ENCODE assay signal across 25 cellular contexts in genomic region chr2:171056307-171056706, GRCh38.
A peak's percentile ranks its signal among the peaks of the same experiment; 100 is the strongest.
DNase-seq lines count a peak whose midpoint lies in the region; FAIRE-seq and TF ChIP-seq lines count a peak whose summit lies in the region.
"Had no signal": no experiment of that assay in that cellular context is flagged by ENCODE, and none has a peak within 500 bp of the region (broad histone marks: within the 10 kb centered on the region; RNA-seq: fewer than 3 reads in every experiment).

No MANE protein-coding gene starts in this region.

- H3K4me3 ChIP-seq in astrocyte (ENCODE audit: insufficient read depth, low read depth, low read length) (no peak overlapping the region), fibroblast of the aortic adventitia (ENCODE audit: low read depth, low read length) (no peak overlapping the region), stomach (no peak overlapping the region)
- H3K4me3 ChIP-seq: gastroesophageal sphincter, lower lobe of right lung, SK-N-MC had no signal

- no peak overlapping the region for H3K9ac ChIP-seq in astrocyte (ENCODE audit: low read length)

- 41 to 71% (median 63%) methylated on average over 1 of the region's 1 CpG for WGBS in stomach, 5 donors

- no peaks in the 10 kb centered on the region for H3K27me3 ChIP-seq in astrocyte (ENCODE audit: insufficient read depth, low read length)
- no peaks in the 10 kb centered on the region for H3K27me3 ChIP-seq in stomach
- H3K27me3 ChIP-seq: gastroesophageal sphincter had no signal

- H3K27ac Mint-ChIP-seq in astrocyte (ENCODE audit: unreplicated experiment) = no peak overlapping the region
- no peak overlapping the region for H3K27ac Mint-ChIP-seq in T-helper 2 cell treated with Interferon-gamma antibody and Interleukin-4, amounts not matched to agents 5 μg/mL and 100 μg/mL, for 36 hours
- H3K27ac Mint-ChIP-seq: activated CD4-positive, alpha-beta T cell treated with anti-CD3 and anti-CD28 coated beads, Interleukin-2, amount 10 ng/mL, durations not matched to agents 24 days and 14 days; activated CD8-positive, alpha-beta memory T cell treated with anti-CD3 and anti-CD28 coated beads, Interleukin-2, amount 10 ng/mL, durations not matched to agents 7 days and 5 days; activated naive CD4-positive, alpha-beta T cell treated with anti-CD3 and anti-CD28 coated beads, Interleukin-2, amount 10 ng/mL, durations not matched to agents 7 days and 5 days had no signal

- H3K27me3 Mint-ChIP-seq in astrocyte (ENCODE audit: low read depth, unreplicated experiment) = no peaks in the 10 kb centered on the region
- no peaks in the 10 kb centered on the region for H3K27me3 Mint-ChIP-seq in T-helper 2 cell treated with Interferon-gamma antibody and Interleukin-4, amounts not matched to agents 5 μg/mL and 100 μg/mL, for 36 hours (ENCODE audit: low read depth)
- H3K27me3 Mint-ChIP-seq: activated CD4-positive, alpha-beta T cell treated with anti-CD3 and anti-CD28 coated beads, Interleukin-2, amount 10 ng/mL, durations not matched to agents 24 days and 14 days; activated CD8-positive, alpha-beta memory T cell treated with anti-CD3 and anti-CD28 coated beads, Interleukin-2, amount 10 ng/mL, durations not matched to agents 7 days and 5 days; activated naive CD4-positive, alpha-beta T cell treated with anti-CD3 and anti-CD28 coated beads, Interleukin-2, amount 10 ng/mL, durations not matched to agents 7 days and 5 days had no signal

- H3K4me1 ChIP-seq in astrocyte (ENCODE audit: insufficient read depth, low read length) (no peaks in the 10 kb centered on the region), stomach (peaks cover 0 to 23% (median 0%) of the 10 kb centered on the region in 4 donors)
- H3K4me1 ChIP-seq: lower lobe of right lung had no signal

- H3K4me2 ChIP-seq in astrocyte (ENCODE audit: low read length) = no peak overlapping the region

- no peaks in the 10 kb centered on the region for H3K79me2 ChIP-seq in astrocyte (ENCODE audit: insufficient read depth, low read length)

- intact Hi-C loops in stomach (cut with DNase I; ENCODE audit: low total_unique reads) = no loop called here

- TF ChIP-seq CTCF in astrocyte (IDR thresholded peaks at IDR 0.05; ENCODE audit: insufficient read depth, low read depth, low read length) (no peak), fibroblast of the aortic adventitia (IDR thresholded peaks at IDR 0.05; ENCODE audit: insufficient read depth, low read length) (no peak), stomach (IDR thresholded peaks at IDR 0.05) (no peak)

- no peak overlapping the region for H2AFZ ChIP-seq in astrocyte (ENCODE audit: low read depth, low read length)

- DNase-seq in GM04503 (ENCODE audit: low read depth) = peak; percentile 15
- DNase-seq in astrocyte (ENCODE audit: low read depth) = peak; percentile 60
- DNase-seq in fibroblast of the aortic adventitia (ENCODE audit: low read depth) = peak; percentile 25
- no peak for DNase-seq in NCI-H748 treated with DMSO at 0.1 percent for 48 hours (lab: John Stamatoyannopoulos, UW)
- DNase-seq in T-helper 2 cell treated with Interferon-gamma antibody and Interleukin-4, amounts not matched to agents 5 μg/mL and 100 μg/mL, for 36 hours (ENCODE audit: low spot score) = no peak
- no peak for DNase-seq in DMS53 (lab: John Stamatoyannopoulos, UW)
- DNase-seq in stomach = no peak
- DNase-seq: activated CD4-positive, alpha-beta T cell treated with anti-CD3 and anti-CD28 coated beads, Interleukin-2, amount 10 ng/mL, durations not matched to agents 24 days and 14 days; activated CD8-positive, alpha-beta memory T cell treated with anti-CD3 and anti-CD28 coated beads, Interleukin-2, amount 10 ng/mL, durations not matched to agents 7 days and 5 days; activated naive CD4-positive, alpha-beta T cell treated with anti-CD3 and anti-CD28 coated beads, Interleukin-2, amount 10 ng/mL, durations not matched to agents 7 days and 5 days; activated T-cell treated with anti-CD3 and anti-CD28 coated beads, Interleukin-2, amount 50 U/mL, for 72 hours; anterior cingulate cortex; cerebellar nuclear complex; DMS79; lower lobe of right lung; NCI-H1105 treated with DMSO at 0.1 percent for 48 hours; NCI-H2029 treated with DMSO at 0.1 percent for 48 hours; NCI-H226; posterior cingulate gyrus; stimulated activated CD4-positive, alpha-beta T cell treated with anti-CD3 and anti-CD28 coated beads, Interleukin-15, amount 100 ng/mL, for 24 hours; stimulated activated naive CD8-positive, alpha-beta T cell treated with anti-CD3 and anti-CD28 coated beads, Interleukin-15, Interleukin-2, amounts not matched to agents 100 U/mL and 50 U/mL, for 24 hours; WERI-Rb-1 had no signal

- no peak for FAIRE-seq in astrocyte (lab: Jason Lieb, UNC)

- TF ChIP-seq POLR2A in stomach (IDR thresholded peaks at IDR 0.05) = no peak

- no peak for TF ChIP-seq EP300 in stomach (IDR thresholded peaks at IDR 0.05)

- H3K36me3 ChIP-seq in astrocyte (ENCODE audit: insufficient read depth, low read length) (peaks cover 2% of the 10 kb centered on the region), stomach (peaks cover 8 to 62% (median 49%) of the 10 kb centered on the region in 4 donors)

- peaks cover 3% of the 10 kb centered on the region for H3K9me3 Mint-ChIP-seq in astrocyte (ENCODE audit: unreplicated experiment)
- H3K9me3 Mint-ChIP-seq in T-helper 2 cell treated with Interferon-gamma antibody and Interleukin-4, amounts not matched to agents 5 μg/mL and 100 μg/mL, for 36 hours = peaks cover 4% of the 10 kb centered on the region
- H3K9me3 Mint-ChIP-seq: activated CD4-positive, alpha-beta T cell treated with anti-CD3 and anti-CD28 coated beads, Interleukin-2, amount 10 ng/mL, durations not matched to agents 24 days and 14 days; activated naive CD4-positive, alpha-beta T cell treated with anti-CD3 and anti-CD28 coated beads, Interleukin-2, amount 10 ng/mL, durations not matched to agents 7 days and 5 days; activated T-cell treated with anti-CD3 and anti-CD28 coated beads, Interleukin-2, amount 50 U/mL, for 72 hours had no signal

- peaks cover 9% of the 10 kb centered on the region for H3K4me1 Mint-ChIP-seq in astrocyte (ENCODE audit: low read depth, unreplicated experiment)
- no peaks in the 10 kb centered on the region for H3K4me1 Mint-ChIP-seq in T-helper 2 cell treated with Interferon-gamma antibody and Interleukin-4, amounts not matched to agents 5 μg/mL and 100 μg/mL, for 36 hours (ENCODE audit: low read depth)
- H3K4me1 Mint-ChIP-seq: activated CD4-positive, alpha-beta T cell treated with anti-CD3 and anti-CD28 coated beads, Interleukin-2, amount 10 ng/mL, durations not matched to agents 24 days and 14 days; activated CD8-positive, alpha-beta memory T cell treated with anti-CD3 and anti-CD28 coated beads, Interleukin-2, amount 10 ng/mL, durations not matched to agents 7 days and 5 days; activated naive CD4-positive, alpha-beta T cell treated with anti-CD3 and anti-CD28 coated beads, Interleukin-2, amount 10 ng/mL, durations not matched to agents 7 days and 5 days had no signal

- H3K4me3 Mint-ChIP-seq in astrocyte (ENCODE audit: unreplicated experiment) = no peak overlapping the region
- H3K4me3 Mint-ChIP-seq in T-helper 2 cell treated with Interferon-gamma antibody and Interleukin-4, amounts not matched to agents 5 μg/mL and 100 μg/mL, for 36 hours = no peak overlapping the region
- H3K4me3 Mint-ChIP-seq: activated CD4-positive, alpha-beta T cell treated with anti-CD3 and anti-CD28 coated beads, Interleukin-2, amount 10 ng/mL, durations not matched to agents 24 days and 14 days; activated CD8-positive, alpha-beta memory T cell treated with anti-CD3 and anti-CD28 coated beads, Interleukin-2, amount 10 ng/mL, durations not matched to agents 7 days and 5 days; activated naive CD4-positive, alpha-beta T cell treated with anti-CD3 and anti-CD28 coated beads, Interleukin-2, amount 10 ng/mL, durations not matched to agents 7 days and 5 days; activated T-cell treated with anti-CD3 and anti-CD28 coated beads, Interleukin-2, amount 50 U/mL, for 72 hours had no signal

- H3K27ac ChIP-seq in astrocyte (ENCODE audit: low read depth, low read length) = no peak overlapping the region
- H3K27ac ChIP-seq in stomach = no peak overlapping the region
- H3K27ac ChIP-seq: gastroesophageal sphincter, lower lobe of right lung, RWPE1, SK-N-MC, WERI-Rb-1 had no signal

- peaks cover 20% of the 10 kb centered on the region for H3K36me3 Mint-ChIP-seq in astrocyte (ENCODE audit: low read depth, unreplicated experiment)
- peaks cover 59% of the 10 kb centered on the region for H3K36me3 Mint-ChIP-seq in T-helper 2 cell treated with Interferon-gamma antibody and Interleukin-4, amounts not matched to agents 5 μg/mL and 100 μg/mL, for 36 hours (ENCODE audit: low read depth)

- no peaks in the 10 kb centered on the region for H4K20me1 ChIP-seq in astrocyte (ENCODE audit: insufficient read depth, low read length)

- H3K9me3 ChIP-seq in astrocyte (ENCODE audit: insufficient read depth, low read depth, low read length) (no peaks in the 10 kb centered on the region), stomach (no peaks in the 10 kb centered on the region)
- H3K9me3 ChIP-seq: gastroesophageal sphincter, lower lobe of right lung had no signal

Comparison
In these comparisons a context has a peak if more than half of its experiments do, and no peak if none do; other contexts are left out.
1. DNase-seq: peak in GM04503 (single experiment), astrocyte (single experiment) and fibroblast of the aortic adventitia (single experiment); none in NCI-H748 treated with DMSO at 0.1 percent for 48 hours (single experiment), T-helper 2 cell treated with Interferon-gamma antibody and Interleukin-4, amounts not matched to agents 5 μg/mL and 100 μg/mL, for 36 hours (single experiment), DMS53 (single experiment) and stomach (single experiment).